Comparison of ENCODE assay signal across 8 cellular contexts in the genomic region with DNA sequence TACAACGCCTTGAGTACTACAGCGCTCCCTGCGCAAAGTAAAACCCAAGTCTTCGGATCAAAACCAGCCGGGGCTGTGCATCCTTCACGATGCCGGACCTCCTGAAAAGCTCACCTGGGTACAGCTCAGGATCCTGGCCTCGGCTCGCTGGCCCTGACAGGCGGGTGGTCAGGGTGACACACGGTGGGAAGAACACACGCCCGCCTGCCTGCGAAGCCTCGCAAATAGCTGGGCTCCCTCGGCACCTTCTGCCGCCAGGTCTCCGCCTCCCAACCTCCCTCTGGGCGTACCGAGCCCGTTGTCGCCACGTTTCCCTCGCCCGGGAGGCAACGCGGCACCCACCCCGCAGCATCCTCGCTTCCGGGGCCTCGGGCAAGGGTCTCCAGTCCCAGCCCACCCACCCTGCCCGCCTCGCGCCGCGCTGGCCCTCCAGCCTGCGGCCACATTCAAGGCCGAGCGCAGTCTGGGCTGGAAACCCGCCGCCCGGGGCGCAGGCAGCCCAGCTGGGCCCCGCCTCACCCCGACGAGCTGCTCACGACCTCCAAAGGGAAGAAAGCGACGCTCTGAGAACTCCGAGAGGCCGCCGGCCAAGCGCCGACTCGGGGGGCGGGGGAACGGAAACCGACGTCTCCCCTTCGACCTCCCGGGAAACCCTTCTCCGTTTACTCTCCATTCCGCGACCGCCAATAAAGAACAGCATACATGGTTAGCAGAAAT. TPM values are rescaled to one million over a fixed set of nuclear protein-coding genes. Genes with fewer than 3 reads are reported as not detected.
DNase-seq lines count a peak whose midpoint lies in the region; ATAC-seq, FAIRE-seq and TF ChIP-seq lines count a peak whose summit lies in the region.

No MANE protein-coding gene starts in this region.

- CTCF ChIA-PET in A549 (lab: Yijun Ruan, JAX), result interaction anchor here (0.8 to 1.5 kb wide), 3 partner anchors 67 to 234 kb away, joined by 3 to 4 read pairs (median 3); no protein-coding TSS in a partner anchor

- H3K27ac ChIP-seq in A549, result peak overlapping the region; percentile 58 to 85

- no peak for FAIRE-seq in A549 (lab: Jason Lieb, UNC)
- no peak for FAIRE-seq in RCC 7860 (lab: Jason Lieb, UNC)

- peak overlapping the region; percentile 99 for H3K4me3 Mint-ChIP-seq in activated T-helper 1 cell treated with anti-CD3 and anti-CD28 coated beads, Interleukin-12 subunit alpha, Interleukin-12 subunit beta, Interleukin-2, Interleukin-4 antibody, amounts not matched to agents 30 ng/mL and 10 ng/mL and 1 ng/mL, durations not matched to agents 14 hours and 24 hours and 36 hours
- peak overlapping the region; percentile 91 to 100 (median 98) for H3K4me3 Mint-ChIP-seq in naive B cell
- H3K4me3 Mint-ChIP-seq in stimulated activated memory B cell treated with anti-CD40 and anti-IgM and Interleukin-4, amounts not matched to agents 10 μg/mL and 1 μg/mL and 100 μg/mL, for 72 hours, result peak overlapping the region; percentile 92

- WGBS in A549 (ENCODE audit: missing lambda C conversion rate), result 3% methylated on average over 21 of the region's 65 CpGs

- H3K9me3 ChIP-seq in A549, result no peaks in the 10 kb centered on the region

- DNase-seq in A549 (ENCODE audit: low read depth in 1 of 2, low spot score in 1 of 2) (peak; percentile 25 to 33), RCC 7860 (ENCODE audit: low spot score) (peak; percentile 29), fibroblast of gingiva (ENCODE audit: low read depth) (peak; percentile 58), naive B cell (peak; percentile 78)
- DNase-seq in activated T-helper 1 cell treated with anti-CD3 and anti-CD28 coated beads, Interleukin-12 subunit alpha, Interleukin-12 subunit beta, Interleukin-2, Interleukin-4 antibody, amounts not matched to agents 30 ng/mL and 10 ng/mL and 1 ng/mL, durations not matched to agents 14 hours and 24 hours and 36 hours (ENCODE audit: low spot score), result peak; percentile 59

- ATAC-seq in A549 (peak; percentile 76 to 82), GM18868 (IDR thresholded peaks at IDR 0.05; ENCODE audit: unreplicated experiment) (peak; percentile 17), HG03139 (IDR thresholded peaks at IDR 0.05; ENCODE audit: unreplicated experiment) (peak; percentile 8), naive B cell (ENCODE audit: low read depth in 2 of 2) (peak; percentile 51 to 55)
- peak; percentile 74 for ATAC-seq in stimulated activated memory B cell treated with anti-CD40 and anti-IgM and Interleukin-4, amounts not matched to agents 10 μg/mL and 1 μg/mL and 100 μg/mL, for 72 hours

- peaks cover 10% of the 10 kb centered on the region; the same call in 2 of the 3 replicates for H3K4me1 ChIP-seq in A549

- no peak for TF ChIP-seq RAD21 in A549 (conservative IDR thresholded peaks at IDR 0.05 in 1 of 2, IDR thresholded peaks at IDR 0.05 in 1 of 2)

- TF ChIP-seq CTCF in A549 (IDR thresholded peaks at IDR 0.05), result no peak

- peak overlapping the region; percentile 68 for H3K4me3 ChIP-seq in A549

- TF ChIP-seq EP300 in A549 (IDR thresholded peaks at IDR 0.05), result no peak

- TF ChIP-seq POLR2A in A549 (IDR thresholded peaks at IDR 0.05; ENCODE audit: low read length), result no peak

- H3K9me3 Mint-ChIP-seq in activated T-helper 1 cell treated with anti-CD3 and anti-CD28 coated beads, Interleukin-12 subunit alpha, Interleukin-12 subunit beta, Interleukin-2, Interleukin-4 antibody, amounts not matched to agents 30 ng/mL and 10 ng/mL and 1 ng/mL, durations not matched to agents 14 hours and 24 hours and 36 hours, result no peaks in the 10 kb centered on the region
- peaks cover 0 to 11% (median 3%) of the 10 kb centered on the region in 7 donors for H3K9me3 Mint-ChIP-seq in naive B cell
- H3K9me3 Mint-ChIP-seq in stimulated activated memory B cell treated with anti-CD40 and anti-IgM and Interleukin-4, amounts not matched to agents 10 μg/mL and 1 μg/mL and 100 μg/mL, for 72 hours, result no peaks in the 10 kb centered on the region

- H3K27ac Mint-ChIP-seq in activated T-helper 1 cell treated with anti-CD3 and anti-CD28 coated beads, Interleukin-12 subunit alpha, Interleukin-12 subunit beta, Interleukin-2, Interleukin-4 antibody, amounts not matched to agents 30 ng/mL and 10 ng/mL and 1 ng/mL, durations not matched to agents 14 hours and 24 hours and 36 hours, result peak overlapping the region; percentile 99
- peak overlapping the region; percentile 98 to 100 (median 99) for H3K27ac Mint-ChIP-seq in naive B cell
- peak overlapping the region; percentile 100 for H3K27ac Mint-ChIP-seq in stimulated activated memory B cell treated with anti-CD40 and anti-IgM and Interleukin-4, amounts not matched to agents 10 μg/mL and 1 μg/mL and 100 μg/mL, for 72 hours

- H3K27me3 Mint-ChIP-seq in activated T-helper 1 cell treated with anti-CD3 and anti-CD28 coated beads, Interleukin-12 subunit alpha, Interleukin-12 subunit beta, Interleukin-2, Interleukin-4 antibody, amounts not matched to agents 30 ng/mL and 10 ng/mL and 1 ng/mL, durations not matched to agents 14 hours and 24 hours and 36 hours (ENCODE audit: insufficient read depth), result no peaks in the 10 kb centered on the region
- H3K27me3 Mint-ChIP-seq in naive B cell, result no peaks in the 10 kb centered on the region
- H3K27me3 Mint-ChIP-seq in stimulated activated memory B cell treated with anti-CD40 and anti-IgM and Interleukin-4, amounts not matched to agents 10 μg/mL and 1 μg/mL and 100 μg/mL, for 72 hours, result no peaks in the 10 kb centered on the region

- peaks cover 52% of the 10 kb centered on the region for H3K4me1 Mint-ChIP-seq in activated T-helper 1 cell treated with anti-CD3 and anti-CD28 coated beads, Interleukin-12 subunit alpha, Interleukin-12 subunit beta, Interleukin-2, Interleukin-4 antibody, amounts not matched to agents 30 ng/mL and 10 ng/mL and 1 ng/mL, durations not matched to agents 14 hours and 24 hours and 36 hours (ENCODE audit: low read depth)
- peaks cover 36 to 55% (median 45%) of the 10 kb centered on the region in 3 donors for H3K4me1 Mint-ChIP-seq in naive B cell
- peaks cover 51% of the 10 kb centered on the region for H3K4me1 Mint-ChIP-seq in stimulated activated memory B cell treated with anti-CD40 and anti-IgM and Interleukin-4, amounts not matched to agents 10 μg/mL and 1 μg/mL and 100 μg/mL, for 72 hours

- H3K4me2 ChIP-seq in A549, result peak overlapping the region; percentile 88

- peaks cover 15% of the 10 kb centered on the region for H3K36me3 Mint-ChIP-seq in activated T-helper 1 cell treated with anti-CD3 and anti-CD28 coated beads, Interleukin-12 subunit alpha, Interleukin-12 subunit beta, Interleukin-2, Interleukin-4 antibody, amounts not matched to agents 30 ng/mL and 10 ng/mL and 1 ng/mL, durations not matched to agents 14 hours and 24 hours and 36 hours (ENCODE audit: low read depth)
- H3K36me3 Mint-ChIP-seq in naive B cell, result peaks cover 0 to 12% of the 10 kb centered on the region in 2 donors
- peaks cover 19% of the 10 kb centered on the region for H3K36me3 Mint-ChIP-seq in stimulated activated memory B cell treated with anti-CD40 and anti-IgM and Interleukin-4, amounts not matched to agents 10 μg/mL and 1 μg/mL and 100 μg/mL, for 72 hours

- intact Hi-C loops in activated T-helper 1 cell treated with anti-CD3 and anti-CD28 coated beads, Interleukin-12 subunit alpha, Interleukin-12 subunit beta, Interleukin-2, Interleukin-4 antibody, amounts not matched to agents 30 ng/mL and 10 ng/mL and 1 ng/mL, durations not matched to agents 14 hours and 24 hours and 36 hours (cut with micrococcal nuclease), result loop anchor here (1.0 to 10.0 kb wide), 15 partner anchors 36 to 1739 kb away; a partner anchor contains a TSS

- POLR2A ChIA-PET in A549 (lab: Yijun Ruan, JAX), result interaction anchor here (1.2 to 1.4 kb wide), 2 partner anchors 95 to 173 kb away, joined by 3 to 4 read pairs; a partner anchor contains a TSS

TF ChIP-seq in A549, 52 proteins besides CTCF, POLR2A, EP300 and RAD21:
- no peak for TF ChIP-seq PHF8 (IDR thresholded peaks at IDR 0.05; ENCODE audit: borderline replicate concordance, low read depth)
- TF ChIP-seq, protein P1, sequence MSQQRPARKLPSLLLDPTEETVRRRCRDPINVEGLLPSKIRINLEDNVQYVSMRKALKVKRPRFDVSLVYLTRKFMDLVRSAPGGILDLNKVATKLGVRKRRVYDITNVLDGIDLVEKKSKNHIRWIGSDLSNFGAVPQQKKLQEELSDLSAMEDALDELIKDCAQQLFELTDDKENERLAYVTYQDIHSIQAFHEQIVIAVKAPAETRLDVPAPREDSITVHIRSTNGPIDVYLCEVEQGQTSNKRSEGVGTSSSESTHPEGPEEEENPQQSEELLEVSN (IDR thresholded peaks at IDR 0.05; ENCODE audit: borderline replicate concordance, low read depth), result peak; percentile 70; the same call in 1 of the 2 replicates
- no peak for TF ChIP-seq ZFP36 (IDR thresholded peaks at IDR 0.05; ENCODE audit: borderline replicate concordance, partially characterized antibody)
- TF ChIP-seq, protein P2, sequence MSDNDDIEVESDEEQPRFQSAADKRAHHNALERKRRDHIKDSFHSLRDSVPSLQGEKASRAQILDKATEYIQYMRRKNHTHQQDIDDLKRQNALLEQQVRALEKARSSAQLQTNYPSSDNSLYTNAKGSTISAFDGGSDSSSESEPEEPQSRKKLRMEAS (IDR thresholded peaks at IDR 0.05), result 0 out of 2 replicates have a peak, but pooled peaks have one; percentile 44
- TF ChIP-seq, protein P3, sequence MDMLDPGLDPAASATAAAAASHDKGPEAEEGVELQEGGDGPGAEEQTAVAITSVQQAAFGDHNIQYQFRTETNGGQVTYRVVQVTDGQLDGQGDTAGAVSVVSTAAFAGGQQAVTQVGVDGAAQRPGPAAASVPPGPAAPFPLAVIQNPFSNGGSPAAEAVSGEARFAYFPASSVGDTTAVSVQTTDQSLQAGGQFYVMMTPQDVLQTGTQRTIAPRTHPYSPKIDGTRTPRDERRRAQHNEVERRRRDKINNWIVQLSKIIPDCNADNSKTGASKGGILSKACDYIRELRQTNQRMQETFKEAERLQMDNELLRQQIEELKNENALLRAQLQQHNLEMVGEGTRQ (IDR thresholded peaks at IDR 0.05), result no peak
- TF ChIP-seq FOSL2 (IDR thresholded peaks at IDR 0.05), result no peak
- no peak for TF ChIP-seq FOSL2 (CRISPR knock-in tag; IDR thresholded peaks at IDR 0.05)
- no peak for TF ChIP-seq EHMT2 (IDR thresholded peaks at IDR 0.05; ENCODE audit: low read depth)
TF ChIP-seq in A549: peak in this region for 2.

RNA-seq across cellular contexts. Expression of a gene that starts 0.5 kb away (rescaled TPM):
- 2.4 TPM in 2 replicates for polyA plus RNA-seq in A549 (2011; rRNA removed)
- polyA plus RNA-seq in A549 (2012; cell fraction: cytosol; rRNA removed), result 0.65 and 0.92 TPM in 2 replicates
- 0.39 and 0.71 TPM in 2 replicates for polyA plus RNA-seq in A549 (2012; cell fraction: nucleus; rRNA removed)
- polyA plus RNA-seq in A549 (2017; fragmentation: RNase III; extraction: RNeasy Plus Mini Kit Qiagen cat#74134 plus additional on column Dnase treatment), result 0.76 to 0.90 TPM (median 0.85 TPM) in 3 replicates
- polyA minus RNA-seq in A549 (2011; rRNA and poly(A)+ RNA removed), result 5.0 and 6.6 TPM in 2 replicates
- 37.3 and 39.5 TPM in 2 replicates for total RNA-seq in activated T-helper 1 cell treated with anti-CD3 and anti-CD28 coated beads, Interleukin-12 subunit alpha, Interleukin-12 subunit beta, Interleukin-2, Interleukin-4 antibody, amounts not matched to agents 30 ng/mL and 10 ng/mL and 1 ng/mL, durations not matched to agents 14 hours and 24 hours and 36 hours
- 100 to 1,000 TPM; 136 to 193 (median 169) TPM for polyA plus RNA-seq in naive B cell (ENCODE audit: low read depth in 6 of 6)

Comparison
In these comparisons a context has a peak if more than half of its experiments do, and no peak if none do; other contexts are left out.
1. Peak in every context shown above with its lines: DNase-seq, ATAC-seq, H3K4me3 ChIP-seq and H3K27ac ChIP-seq.
2. ATAC-seq: peak in every context shown above with its lines; median percentile 79 in A549; 74 in stimulated activated memory B cell treated with anti-CD40 and anti-IgM and Interleukin-4, amounts not matched to agents 10 μg/mL and 1 μg/mL and 100 μg/mL, for 72 hours; 53 in naive B cell; 17 in GM18868; 8 in HG03139.
3. RNA of a gene that starts 0.5 kb away (polyA plus RNA-seq): 136 to 193 TPM in naive B cell; 0.39 to 2.4 TPM in A549; every median in the first group is over 10 times any median in the second.